21 cellular contexts compared by ENCODE assay signal in genomic region chr4:122932763-122933162, GRCh38. TPM values are rescaled to one million over a fixed set of nuclear protein-coding genes. Genes with fewer than 3 reads are reported as not detected.
DNase-seq lines count a peak whose midpoint lies in the region; ATAC-seq, FAIRE-seq and TF ChIP-seq lines count a peak whose summit lies in the region.
"Had no signal": no experiment of that assay in that cellular context is flagged by ENCODE, and none has a peak within 500 bp of the region (broad histone marks: within the 10 kb centered on the region; RNA-seq: fewer than 3 reads in every experiment).

No MANE protein-coding gene starts in this region.

- no peak for TF ChIP-seq RAD21 in HepG2 (CRISPR knock-in tag; IDR thresholded peaks at IDR 0.05)

- no TSS peak for BruUV-seq in HepG2 (replicated peaks; lab: Mats Ljungman, UMichigan)

- TF ChIP-seq EP300 in HepG2 (IDR thresholded peaks at IDR 0.05; ENCODE audit: low read depth in 2 of 2, low read length in 2 of 2) (no peak), HepG2 (CRISPR knock-in tag; IDR thresholded peaks at IDR 0.05; ENCODE audit: borderline replicate concordance) (no peak)

- peaks cover 12% of the 10 kb centered on the region for H3K4me1 Mint-ChIP-seq in activated T-helper 2 cell treated with anti-CD3 and anti-CD28 coated beads, Interferon-gamma antibody, Interleukin-2, Interleukin-4, amounts not matched to agents 10 μg/mL and 5 μg/mL and 100 μg/mL, durations not matched to agents 14 hours and 24 hours and 36 hours (ENCODE audit: low read depth)
- no peaks in the 10 kb centered on the region for H3K4me1 Mint-ChIP-seq in endothelial cell (ENCODE audit: unreplicated experiment)
- H3K4me1 Mint-ChIP-seq in stimulated activated naive CD8-positive, alpha-beta T cell treated with anti-CD3 and anti-CD28 coated beads, Interleukin-15, amount 100 ng/mL, for 72 hours: no peaks in the 10 kb centered on the region
- H3K4me1 Mint-ChIP-seq: B cell had no signal

- ATAC-seq in HepG2: no peak
- ATAC-seq in right lobe of liver: no peak
- no peak for ATAC-seq in stimulated activated naive CD8-positive, alpha-beta T cell treated with anti-CD3 and anti-CD28 coated beads, Interleukin-15, amount 100 ng/mL, for 72 hours
- ATAC-seq: CD8-positive, alpha-beta T cell had no signal

- H3K9me3 ChIP-seq in HepG2 (ENCODE audit: low read length) (no peaks in the 10 kb centered on the region), right lobe of liver (no peaks in the 10 kb centered on the region)
- H3K9me3 ChIP-seq: BLaER1, Caco-2, HAP-1 had no signal

- POLR2A ChIA-PET in HepG2 (lab: Yijun Ruan, JAX): no interaction called here

- no peak overlapping the region for H3K4me3 Mint-ChIP-seq in activated T-helper 2 cell treated with anti-CD3 and anti-CD28 coated beads, Interferon-gamma antibody, Interleukin-2, Interleukin-4, amounts not matched to agents 10 μg/mL and 5 μg/mL and 100 μg/mL, durations not matched to agents 14 hours and 24 hours and 36 hours (ENCODE audit: low read depth)
- H3K4me3 Mint-ChIP-seq in endothelial cell (ENCODE audit: unreplicated experiment): peak overlapping the region; percentile 5
- H3K4me3 Mint-ChIP-seq in stimulated activated naive CD8-positive, alpha-beta T cell treated with anti-CD3 and anti-CD28 coated beads, Interleukin-15, amount 100 ng/mL, for 72 hours: no peak overlapping the region
- H3K4me3 Mint-ChIP-seq: B cell; CD4-positive, CD25-positive, alpha-beta regulatory T cell; CD8-positive, alpha-beta T cell; HFFc6 had no signal

- no peaks in the 10 kb centered on the region for H3K79me2 ChIP-seq in HepG2 (ENCODE audit: insufficient read depth, low read length)

- H3K36me3 ChIP-seq in HepG2 (replicated peaks in 1 of 2; ENCODE audit: control insufficient read depth in 1 of 2, insufficient read depth in 2 of 2, low read length in 2 of 2) (peaks cover 6 to 63% of the 10 kb centered on the region in 2 experiments; a peak in 4 of 5 replicates), right lobe of liver (peaks cover 0 to 29% (median 8%) of the 10 kb centered on the region in 4 donors)

- H2AFZ ChIP-seq in HepG2 (ENCODE audit: low read length): no peak overlapping the region

- H3K4me1 ChIP-seq in HepG2 (ENCODE audit: insufficient read depth, low read length) (no peaks in the 10 kb centered on the region), right lobe of liver (no peaks in the 10 kb centered on the region)
- H3K4me1 ChIP-seq: BLaER1, Caco-2, HAP-1 had no signal

- no peaks in the 10 kb centered on the region for H4K20me1 ChIP-seq in HepG2 (ENCODE audit: insufficient read depth, low read length)
- H4K20me1 ChIP-seq: BLaER1 had no signal

- no peaks in the 10 kb centered on the region for H3K27me3 ChIP-seq in HepG2 (ENCODE audit: control insufficient read depth in 1 of 2, insufficient read depth in 2 of 2, low read length in 2 of 2)
- H3K27me3 ChIP-seq in right lobe of liver: no peaks in the 10 kb centered on the region
- H3K27me3 ChIP-seq: BLaER1 had no signal

- H3K27ac Mint-ChIP-seq in activated T-helper 2 cell treated with anti-CD3 and anti-CD28 coated beads, Interferon-gamma antibody, Interleukin-2, Interleukin-4, amounts not matched to agents 10 μg/mL and 5 μg/mL and 100 μg/mL, durations not matched to agents 14 hours and 24 hours and 36 hours: peak overlapping the region; percentile 2
- no peak overlapping the region for H3K27ac Mint-ChIP-seq in endothelial cell (ENCODE audit: unreplicated experiment)
- H3K27ac Mint-ChIP-seq in stimulated activated naive CD8-positive, alpha-beta T cell treated with anti-CD3 and anti-CD28 coated beads, Interleukin-15, amount 100 ng/mL, for 72 hours: no peak overlapping the region
- H3K27ac Mint-ChIP-seq: B cell; CD4-positive, CD25-positive, alpha-beta regulatory T cell; CD8-positive, alpha-beta T cell; HFFc6 had no signal

- FAIRE-seq in HepG2 (lab: Jason Lieb, UNC): no peak
- FAIRE-seq: G401.6, GM12892, H54 had no signal

- intact Hi-C loops in HepG2 (cut with micrococcal nuclease; ENCODE audit: unreplicated experiment): no loop called here
- intact Hi-C loops in right lobe of liver (cut with DNase I): loop anchor here in 1 of 2 donors (10.0 kb wide), 1 partner anchor 188 kb away; no protein-coding TSS in a partner anchor
- intact Hi-C loops in activated T-helper 2 cell treated with anti-CD3 and anti-CD28 coated beads, Interferon-gamma antibody, Interleukin-2, Interleukin-4, amounts not matched to agents 10 μg/mL and 5 μg/mL and 100 μg/mL, durations not matched to agents 14 hours and 24 hours and 36 hours (cut with micrococcal nuclease): no loop called here

- H3K4me2 ChIP-seq in HepG2 (ENCODE audit: low read depth, low read length): no peak overlapping the region
- H3K4me2 ChIP-seq: BLaER1 had no signal

- no peak overlapping the region for H3K4me3 ChIP-seq in HepG2 (replicated peaks in 1 of 3; ENCODE audit: insufficient read depth in 1 of 3, low read depth in 2 of 3, low read length in 3 of 3)
- H3K4me3 ChIP-seq in right lobe of liver: no peak overlapping the region
- H3K4me3 ChIP-seq: BLaER1, HAP-1 had no signal

- H3K9me3 Mint-ChIP-seq in activated T-helper 2 cell treated with anti-CD3 and anti-CD28 coated beads, Interferon-gamma antibody, Interleukin-2, Interleukin-4, amounts not matched to agents 10 μg/mL and 5 μg/mL and 100 μg/mL, durations not matched to agents 14 hours and 24 hours and 36 hours: no peaks in the 10 kb centered on the region
- no peaks in the 10 kb centered on the region for H3K9me3 Mint-ChIP-seq in endothelial cell (ENCODE audit: unreplicated experiment)
- H3K9me3 Mint-ChIP-seq in stimulated activated naive CD8-positive, alpha-beta T cell treated with anti-CD3 and anti-CD28 coated beads, Interleukin-15, amount 100 ng/mL, for 72 hours: no peaks in the 10 kb centered on the region
- H3K9me3 Mint-ChIP-seq: CD4-positive, CD25-positive, alpha-beta regulatory T cell; CD8-positive, alpha-beta T cell; HFFc6 had no signal

- no peak for TF ChIP-seq POLR2A in HepG2 (IDR thresholded peaks at IDR 0.05; ENCODE audit: insufficient read depth in 1 of 2, low read depth in 2 of 2, low read length in 2 of 2)
- no peak for TF ChIP-seq POLR2A in right lobe of liver (IDR thresholded peaks at IDR 0.05)

- peaks cover 54% of the 10 kb centered on the region for H3K36me3 Mint-ChIP-seq in activated T-helper 2 cell treated with anti-CD3 and anti-CD28 coated beads, Interferon-gamma antibody, Interleukin-2, Interleukin-4, amounts not matched to agents 10 μg/mL and 5 μg/mL and 100 μg/mL, durations not matched to agents 14 hours and 24 hours and 36 hours (ENCODE audit: low read depth)
- H3K36me3 Mint-ChIP-seq in endothelial cell (ENCODE audit: low read depth, unreplicated experiment): peaks cover 4% of the 10 kb centered on the region

- H3K27me3 Mint-ChIP-seq in activated T-helper 2 cell treated with anti-CD3 and anti-CD28 coated beads, Interferon-gamma antibody, Interleukin-2, Interleukin-4, amounts not matched to agents 10 μg/mL and 5 μg/mL and 100 μg/mL, durations not matched to agents 14 hours and 24 hours and 36 hours (ENCODE audit: low read depth): no peaks in the 10 kb centered on the region
- no peaks in the 10 kb centered on the region for H3K27me3 Mint-ChIP-seq in endothelial cell (ENCODE audit: unreplicated experiment)
- H3K27me3 Mint-ChIP-seq in stimulated activated naive CD8-positive, alpha-beta T cell treated with anti-CD3 and anti-CD28 coated beads, Interleukin-15, amount 100 ng/mL, for 72 hours: no peaks in the 10 kb centered on the region
- H3K27me3 Mint-ChIP-seq: B cell; CD4-positive, CD25-positive, alpha-beta regulatory T cell had no signal

- CTCF ChIA-PET in HepG2 (lab: Yijun Ruan, JAX; ENCODE audit: low intra/inter-chr PET ratio, low total read pairs): no interaction called here

- no peak overlapping the region for H3K9ac ChIP-seq in HepG2 (ENCODE audit: insufficient read depth, low read depth, low read length)
- H3K9ac ChIP-seq: BLaER1 had no signal

- in situ Hi-C loops in HepG2 (cut with HindIII; ENCODE audit: extremely low pct_ligation_motif_present, low pct_unique_long_range_greater_than_20kb): no loop called here

- H3K27ac ChIP-seq in HepG2 (ENCODE audit: extremely low read length, insufficient read depth, low read length): no peak overlapping the region
- H3K27ac ChIP-seq in right lobe of liver: no peak overlapping the region
- H3K27ac ChIP-seq: BLaER1, C4-2B had no signal

- no peak for TF ChIP-seq CTCF in HepG2 (CRISPR knock-in tag; IDR thresholded peaks at IDR 0.05)
- no peak for TF ChIP-seq CTCF in right lobe of liver (IDR thresholded peaks at IDR 0.05)
- TF ChIP-seq CTCF in endothelial cell (IDR thresholded peaks at IDR 0.05; ENCODE audit: unreplicated experiment): no peak

- DNase-seq in HepG2 (ENCODE audit: low spot score) (no peak), right lobe of liver (no peak), endothelial cell (ENCODE audit: low spot score) (no peak), cerebellum (ENCODE audit: low spot score) (no peak), NK-92 (lab: John Stamatoyannopoulos, UW; ENCODE audit: unreplicated experiment) (no peak)
- no peak for DNase-seq in activated T-helper 2 cell treated with anti-CD3 and anti-CD28 coated beads, Interferon-gamma antibody, Interleukin-2, Interleukin-4, amounts not matched to agents 10 μg/mL and 5 μg/mL and 100 μg/mL, durations not matched to agents 14 hours and 24 hours and 36 hours (ENCODE audit: low spot score)
- DNase-seq in stimulated activated naive CD8-positive, alpha-beta T cell treated with anti-CD3 and anti-CD28 coated beads, Interleukin-15, amount 100 ng/mL, for 72 hours: no peak
- DNase-seq: Caco-2; CD8-positive, alpha-beta T cell; DMS153; DND-41; GOT3; HFFc6 had no signal

RNA-seq across cellular contexts. Expression of gene NUDT6, which starts 10.4 kb away (rescaled TPM):
- total RNA-seq in HepG2 (2016; rRNA removed; fragmentation: Illumina TruSeq; extraction: Trizol) (8.3 and 10.6 TPM in 2 replicates), right lobe of liver (10 to 100 TPM in 5 of 6 experiments, 1 to 10 TPM in 1; 8.0 to 20.5 (median 17.1) TPM), endothelial cell (ENCODE audit: unreplicated experiment) (6.5 TPM), cerebellum (11.5 TPM)
- total RNA-seq in HepG2 (2016; cell fraction: cytosol; rRNA removed; fragmentation: Illumina TruSeq; extraction: Trizol; ENCODE audit: low read depth): 2.7 and 3.7 TPM in 2 replicates
- total RNA-seq in HepG2 (2016; cell fraction: insoluble cytoplasmic fraction; rRNA removed; fragmentation: Illumina TruSeq; extraction: Trizol): 9.4 and 10.9 TPM in 2 replicates
- total RNA-seq in HepG2 (2016; cell fraction: membrane; rRNA removed; fragmentation: Illumina TruSeq; extraction: Trizol): 3.9 and 5.7 TPM in 2 replicates
- 6.4 and 8.3 TPM in 2 replicates for total RNA-seq in HepG2 (2016; cell fraction: nucleus; rRNA removed; fragmentation: Illumina TruSeq; extraction: Trizol)
- polyA plus RNA-seq in HepG2 (2011; rRNA removed): 4.5 and 4.8 TPM in 2 replicates
- 3.8 and 3.9 TPM in 2 replicates for polyA plus RNA-seq in HepG2 (2011; cell fraction: cytosol; rRNA removed)
- polyA plus RNA-seq in HepG2 (2011; cell fraction: nucleus; rRNA removed): 2.5 and 3.9 TPM in 2 replicates
- polyA plus RNA-seq in HepG2 (2012): 4.0 and 5.9 TPM in 2 replicates
- polyA plus RNA-seq in HepG2 (2016; cell fraction: cytosol; fragmentation: Illumina TruSeq; extraction: Trizol; ENCODE audit: low read depth): 1.6 and 2.1 TPM in 2 replicates
- 13.8 and 15.6 TPM in 2 replicates for polyA plus RNA-seq in HepG2 (2016; cell fraction: insoluble cytoplasmic fraction; fragmentation: Illumina TruSeq; extraction: Trizol; ENCODE audit: low read depth)
- 2.3 and 3.2 TPM in 2 replicates for polyA plus RNA-seq in HepG2 (2016; cell fraction: membrane; fragmentation: Illumina TruSeq; extraction: Trizol; ENCODE audit: low read depth)
- 9.6 and 10.3 TPM in 2 replicates for polyA plus RNA-seq in HepG2 (2016; cell fraction: nucleus; fragmentation: Illumina TruSeq; extraction: Trizol; ENCODE audit: insufficient read depth, low read depth)
- polyA minus RNA-seq in HepG2 (2011; rRNA and poly(A)+ RNA removed; ENCODE audit: low replicate concordance): 3.1 and 3.8 TPM in 2 replicates
- 1.4 and 1.6 TPM in 2 replicates for polyA minus RNA-seq in HepG2 (2011; cell fraction: cytosol; rRNA and poly(A)+ RNA removed)
- polyA minus RNA-seq in HepG2 (2011; cell fraction: nucleus; rRNA and poly(A)+ RNA removed): 9.7 TPM in 2 replicates
- total RNA-seq in activated T-helper 2 cell treated with anti-CD3 and anti-CD28 coated beads, Interferon-gamma antibody, Interleukin-2, Interleukin-4, amounts not matched to agents 10 μg/mL and 5 μg/mL and 100 μg/mL, durations not matched to agents 14 hours and 24 hours and 36 hours: 7.5 and 8.5 TPM in 2 replicates
